ENCODE assay signal across 22 cellular contexts in genomic region chr9:91908293-91908623, GRCh38. TPM values are rescaled to one million over a fixed set of nuclear protein-coding genes. Genes with fewer than 3 reads are reported as not detected.
"Had no signal": no experiment of that assay in that cellular context is flagged by ENCODE, and none has a peak within 500 bp of the region (broad histone marks: within the 10 kb centered on the region; RNA-seq: fewer than 3 reads in every experiment).

No MANE protein-coding gene starts in this region.

- ATAC-seq: activated CD4-positive, CD25-positive, alpha-beta regulatory T cell treated with anti-CD3 and anti-CD28 coated beads, Interleukin-2, amount 50 U/mL, for 24 hours; activated CD8-positive, alpha-beta memory T cell treated with anti-CD3 and anti-CD28 coated beads, Interleukin-2, amount 10 ng/mL, durations not matched to agents 7 days and 5 days; activated CD8-positive, alpha-beta T cell treated with anti-CD3 and anti-CD28 coated beads for 36 hours; activated naive CD8-positive, alpha-beta T cell treated with anti-CD3 and anti-CD28 coated beads, Interleukin-2, amount 50 U/mL, for 24 hours; heart right ventricle; left colon; pancreas; psoas muscle; upper lobe of right lung had no signal

- H3K4me3 Mint-ChIP-seq: activated CD4-positive, alpha-beta T cell treated with anti-CD3 and anti-CD28 coated beads, Interleukin-2, amount 10 ng/mL, durations not matched to agents 24 days and 14 days; activated CD8-positive, alpha-beta memory T cell treated with anti-CD3 and anti-CD28 coated beads, Interleukin-2, amount 10 ng/mL, durations not matched to agents 7 days and 5 days; activated CD8-positive, alpha-beta T cell treated with anti-CD3 and anti-CD28 coated beads for 36 hours; activated naive CD8-positive, alpha-beta T cell treated with anti-CD3 and anti-CD28 coated beads, Interleukin-2, amount 50 U/mL, for 24 hours; memory B cell; nephron; stimulated activated naive CD8-positive, alpha-beta T cell treated with anti-CD3 and anti-CD28 coated beads, Interleukin-15, Interleukin-2, amounts not matched to agents 100 ng/mL and 50 ng/mL, for 24 hours had no signal

- H3K27me3 ChIP-seq: pancreas, right atrium auricular region, thyroid gland, upper lobe of right lung had no signal

- H3K9me3 Mint-ChIP-seq: activated CD4-positive, alpha-beta T cell treated with anti-CD3 and anti-CD28 coated beads, Interleukin-2, amount 10 ng/mL, durations not matched to agents 24 days and 14 days; activated CD8-positive, alpha-beta T cell treated with anti-CD3 and anti-CD28 coated beads for 36 hours; activated naive CD8-positive, alpha-beta T cell treated with anti-CD3 and anti-CD28 coated beads, Interleukin-2, amount 50 U/mL, for 24 hours; memory B cell; nephron; stimulated activated naive CD8-positive, alpha-beta T cell treated with anti-CD3 and anti-CD28 coated beads, Interleukin-15, Interleukin-2, amounts not matched to agents 100 ng/mL and 50 ng/mL, for 24 hours had no signal

- H3K27me3 Mint-ChIP-seq: activated CD8-positive, alpha-beta T cell treated with anti-CD3 and anti-CD28 coated beads for 36 hours had no signal

- H3K4me3 ChIP-seq: heart right ventricle, pancreas, psoas muscle, right atrium auricular region, thyroid gland, upper lobe of right lung had no signal

- H3K27ac ChIP-seq: heart right ventricle, pancreas, psoas muscle, right atrium auricular region, thyroid gland, upper lobe of right lung had no signal

- DNase-seq: activated CD4-positive, alpha-beta T cell treated with anti-CD3 and anti-CD28 coated beads, Interleukin-2, amount 10 ng/mL, durations not matched to agents 24 days and 14 days; activated CD8-positive, alpha-beta memory T cell treated with anti-CD3 and anti-CD28 coated beads, Interleukin-2, amount 10 ng/mL, durations not matched to agents 7 days and 5 days; activated CD8-positive, alpha-beta T cell treated with anti-CD3 and anti-CD28 coated beads for 36 hours; activated gamma-delta T cell; activated naive CD4-positive, alpha-beta T cell treated with anti-CD3 and anti-CD28 coated beads, Interleukin-2, amount 50 U/mL, for 16 hours; activated naive CD8-positive, alpha-beta T cell treated with anti-CD3 and anti-CD28 coated beads, Interleukin-2, amount 50 U/mL, for 24 hours; activated T-cell treated with anti-CD3 and anti-CD28 coated beads for 4 hours; foreskin fibroblast; heart right ventricle; left colon; pancreas; psoas muscle; stimulated activated CD4-positive, alpha-beta T cell treated with anti-CD3 and anti-CD28 coated beads, Interleukin-4, amount 100 ng/mL, for 24 hours; substantia nigra; thyroid gland; upper lobe of right lung had no signal

- H3K36me3 Mint-ChIP-seq: memory B cell had no signal

- H3K9me3 ChIP-seq: heart right ventricle, pancreas, psoas muscle, right atrium auricular region, thyroid gland, upper lobe of right lung had no signal

- H3K36me3 ChIP-seq: heart right ventricle, pancreas, right atrium auricular region, thyroid gland, upper lobe of right lung had no signal

- H3K4me1 ChIP-seq: psoas muscle, upper lobe of right lung had no signal

- H3K27ac Mint-ChIP-seq: activated CD8-positive, alpha-beta T cell treated with anti-CD3 and anti-CD28 coated beads for 36 hours; activated naive CD8-positive, alpha-beta T cell treated with anti-CD3 and anti-CD28 coated beads, Interleukin-2, amount 50 U/mL, for 24 hours; memory B cell; stimulated activated naive CD8-positive, alpha-beta T cell treated with anti-CD3 and anti-CD28 coated beads, Interleukin-15, Interleukin-2, amounts not matched to agents 100 ng/mL and 50 ng/mL, for 24 hours had no signal

RNA-seq across cellular contexts. Expression of gene ROR2, which starts 41.8 kb away (rescaled TPM):
- total RNA-seq: activated CD8-positive, alpha-beta T cell treated with anti-CD3 and anti-CD28 coated beads for 36 hours; mononuclear cell had no signal
